ENCODE assay signal across 12 cellular contexts in the genomic region with DNA sequence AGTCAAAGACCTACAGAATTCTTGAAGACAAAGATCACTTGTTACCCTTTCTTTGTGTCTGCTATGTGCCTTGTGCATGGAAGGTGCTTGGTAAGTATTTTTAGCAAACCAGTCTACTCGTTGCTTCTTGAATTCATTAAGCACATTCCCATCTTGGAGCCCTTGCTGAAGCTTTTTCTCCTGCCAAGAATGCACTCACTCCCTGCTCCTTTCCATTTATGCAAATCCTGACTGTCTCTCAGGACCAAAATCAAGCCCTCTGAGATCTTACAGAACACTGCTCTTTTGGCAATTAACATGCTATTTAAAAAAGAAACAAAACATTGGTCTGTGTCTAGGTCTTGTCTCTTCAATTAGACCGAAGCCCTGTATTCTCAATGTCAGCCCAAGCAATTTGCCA.
DNase-seq lines count a peak whose midpoint lies in the region; ATAC-seq and TF ChIP-seq lines count a peak whose summit lies in the region.
"Had no signal": no experiment of that assay in that cellular context is flagged by ENCODE, and none has a peak within 500 bp of the region (broad histone marks: within the 10 kb centered on the region; RNA-seq: fewer than 3 reads in every experiment).

No MANE protein-coding gene starts in this region.

- no TSS peak for BruUV-seq in Caco-2 (replicated peaks; lab: Mats Ljungman, UMichigan)

- no peak for TF ChIP-seq RAD21 in SK-N-SH (IDR thresholded peaks at IDR 0.05; ENCODE audit: low read length)

- H3K4me3 Mint-ChIP-seq in Caco-2 (ENCODE audit: unreplicated experiment) = peak overlapping the region; percentile 23
- H3K4me3 Mint-ChIP-seq in activated CD8-positive, alpha-beta T cell treated with anti-CD3 and anti-CD28 coated beads, Interleukin-2, amount 10 ng/mL, durations not matched to agents 7 days and 5 days = no peak overlapping the region
- H3K4me3 Mint-ChIP-seq: naive B cell, WTC11 had no signal

- WGBS in SK-N-SH (ENCODE audit: low lambda C conversion rate) = 15% methylated on average over 2 of the region's 2 CpGs

- ATAC-seq in activated CD8-positive, alpha-beta T cell treated with anti-CD3 and anti-CD28 coated beads, Interleukin-2, amount 10 ng/mL, durations not matched to agents 7 days and 5 days = no peak
- no peak for ATAC-seq in HG03469 (IDR thresholded peaks at IDR 0.05; ENCODE audit: unreplicated experiment)
- ATAC-seq: GM12878, WTC11 had no signal

- H3K9me3 Mint-ChIP-seq in Caco-2 (ENCODE audit: unreplicated experiment) = no peaks in the 10 kb centered on the region
- no peaks in the 10 kb centered on the region for H3K9me3 Mint-ChIP-seq in activated CD8-positive, alpha-beta T cell treated with anti-CD3 and anti-CD28 coated beads, Interleukin-2, amount 10 ng/mL, durations not matched to agents 7 days and 5 days (ENCODE audit: insufficient read depth)
- H3K9me3 Mint-ChIP-seq: naive B cell, WTC11 had no signal

- H3K36me3 Mint-ChIP-seq in Caco-2 (ENCODE audit: insufficient read depth, unreplicated experiment) = no peaks in the 10 kb centered on the region
- H3K36me3 Mint-ChIP-seq in activated CD8-positive, alpha-beta T cell treated with anti-CD3 and anti-CD28 coated beads, Interleukin-2, amount 10 ng/mL, durations not matched to agents 7 days and 5 days (ENCODE audit: low read depth) = no peaks in the 10 kb centered on the region
- H3K36me3 Mint-ChIP-seq: naive B cell, WTC11 had no signal

- H3K9me2 ChIP-seq in SK-N-SH = no peaks in the 10 kb centered on the region

- H3K9ac ChIP-seq in SK-N-SH = peak overlapping the region; percentile 58

- no peaks in the 10 kb centered on the region for H3K79me2 ChIP-seq in SK-N-SH (ENCODE audit: insufficient read depth)

- TF ChIP-seq EP300 in SK-N-SH (IDR thresholded peaks at IDR 0.05; ENCODE audit: borderline replicate concordance in 1 of 2, low read depth in 1 of 2, low read length in 1 of 2) = peak; percentile 80 to 88

- POLR2A ChIA-PET in Caco-2 (lab: Charles Lee) (interaction anchor here (0.5 to 0.8 kb wide), 2 partner anchors 21 to 106 kb away, joined by 4 to 6 read pairs; a partner anchor contains a TSS), SK-N-SH (lab: Yijun Ruan, JAX) (no interaction called here)
- POLR2A ChIA-PET in activated CD8-positive, alpha-beta T cell treated with anti-CD3 and anti-CD28 coated beads, Interleukin-2, amount 10 ng/mL, durations not matched to agents 7 days and 5 days (lab: Charles Lee) = no interaction called here

- CTCF ChIA-PET in Caco-2 (lab: Charles Lee) = interaction anchor here (0.9 to 1.6 kb wide), 3 partner anchors 10 to 141 kb away, joined by 3 to 6 read pairs (median 4); no protein-coding TSS in a partner anchor
- CTCF ChIA-PET in SK-N-SH (lab: Yijun Ruan, JAX) = interaction anchor here (0.8 to 3.7 kb wide), 4 partner anchors 13 to 140 kb away, joined by 3 to 13 read pairs (median 8); no protein-coding TSS in a partner anchor
- CTCF ChIA-PET in activated CD8-positive, alpha-beta T cell treated with anti-CD3 and anti-CD28 coated beads, Interleukin-2, amount 10 ng/mL, durations not matched to agents 7 days and 5 days (lab: Charles Lee) = interaction anchor here (1.7 kb wide), 1 partner anchor 12 kb away, joined by 8 read pairs; no protein-coding TSS in a partner anchor

- H3K4me1 Mint-ChIP-seq in Caco-2 (ENCODE audit: low read depth, unreplicated experiment) = peaks cover 43% of the 10 kb centered on the region
- H3K4me1 Mint-ChIP-seq in activated CD8-positive, alpha-beta T cell treated with anti-CD3 and anti-CD28 coated beads, Interleukin-2, amount 10 ng/mL, durations not matched to agents 7 days and 5 days (ENCODE audit: low read depth) = peaks cover 2% of the 10 kb centered on the region

- H3K27me3 ChIP-seq in Caco-2 (replicated peaks; ENCODE audit: control insufficient read depth, insufficient read depth, low read length) (no peaks in the 10 kb centered on the region), SK-N-SH (ENCODE audit: insufficient read depth) (no peaks in the 10 kb centered on the region)

- H3K27ac Mint-ChIP-seq in Caco-2 (ENCODE audit: unreplicated experiment) = peak overlapping the region; percentile 49
- H3K27ac Mint-ChIP-seq in activated CD8-positive, alpha-beta T cell treated with anti-CD3 and anti-CD28 coated beads, Interleukin-2, amount 10 ng/mL, durations not matched to agents 7 days and 5 days = no peak overlapping the region
- H3K27ac Mint-ChIP-seq: WTC11 had no signal

- TF ChIP-seq CTCF in Caco-2 (IDR thresholded peaks at IDR 0.05; ENCODE audit: insufficient read depth in 1 of 2, low read depth in 1 of 2, low read length in 1 of 2, severe bottlenecking in 1 of 2, unreplicated experiment in 1 of 2) (no peak), SK-N-SH (IDR thresholded peaks at IDR 0.05) (no peak), fibroblast of mammary gland (conservative IDR thresholded peaks at IDR 0.05; ENCODE audit: control insufficient read depth, insufficient read depth, low read depth, low read length) (no peak)

- H3K4me3 ChIP-seq in Caco-2 (ENCODE audit: low read depth, low read length) (no peak overlapping the region), SK-N-SH (ENCODE audit: low read depth in 2 of 2, low read length in 1 of 2) (peak overlapping the region in 1 of 2 experiments; percentile 27; a peak in 1 of 4 replicates), fibroblast of mammary gland (ENCODE audit: control insufficient read depth, low read depth, low read length) (no peak overlapping the region)
- H3K4me3 ChIP-seq: GM12878 had no signal

- intact Hi-C loops in Caco-2 (cut with micrococcal nuclease; ENCODE audit: unreplicated experiment) (no loop called here), posterior cingulate gyrus (cut with DNase I) (no loop called here)

- no peaks in the 10 kb centered on the region for H3K36me3 ChIP-seq in Caco-2 (ENCODE audit: control insufficient read depth, insufficient read depth, low read length)
- H3K36me3 ChIP-seq in SK-N-SH (replicated peaks in 1 of 2; ENCODE audit: control insufficient read depth in 1 of 2, insufficient read depth in 2 of 2, low read length in 1 of 2) = no peaks in the 10 kb centered on the region

- H3K4me1 ChIP-seq in Caco-2 (peaks cover 65% of the 10 kb centered on the region), SK-N-SH (ENCODE audit: control insufficient read depth in 1 of 2, insufficient read depth in 2 of 2, low read depth in 1 of 2, low read length in 1 of 2) (peaks cover 35% of the 10 kb centered on the region in 2 experiments)

- no peak overlapping the region for H2AFZ ChIP-seq in SK-N-SH (ENCODE audit: low read depth)

- H3K4me2 ChIP-seq in SK-N-SH = peak overlapping the region; percentile 76

- H3F3A ChIP-seq in SK-N-SH (replicated peaks; ENCODE audit: insufficient read depth) = peaks cover 42% of the 10 kb centered on the region

- no peak for DNase-seq in Caco-2
- no peak for DNase-seq in SK-N-SH
- DNase-seq in fibroblast of mammary gland (ENCODE audit: low read depth) = peak; percentile 48
- peak; percentile 26 for DNase-seq in renal cortical epithelial cell (ENCODE audit: low read depth)
- no peak for DNase-seq in NCI-H1930 (lab: John Stamatoyannopoulos, UW)
- DNase-seq in activated CD8-positive, alpha-beta T cell treated with anti-CD3 and anti-CD28 coated beads, Interleukin-2, amount 10 ng/mL, durations not matched to agents 7 days and 5 days = no peak
- no peak for DNase-seq in posterior cingulate gyrus
- DNase-seq: naive B cell, NCI-H1436 treated with DMSO at 0.1 percent for 48 hours had no signal

- H3K27ac ChIP-seq in SK-N-SH (ENCODE audit: low read depth in 2 of 2, low read length in 1 of 2) = peak overlapping the region; percentile 90 to 96

- H4K20me1 ChIP-seq in SK-N-SH (ENCODE audit: insufficient read depth) = no peaks in the 10 kb centered on the region

- H3K9me3 ChIP-seq in Caco-2 (no peaks in the 10 kb centered on the region), SK-N-SH (no peaks in the 10 kb centered on the region)

- H3K27me3 Mint-ChIP-seq in Caco-2 (ENCODE audit: insufficient read depth, unreplicated experiment) = no peaks in the 10 kb centered on the region
- H3K27me3 Mint-ChIP-seq in activated CD8-positive, alpha-beta T cell treated with anti-CD3 and anti-CD28 coated beads, Interleukin-2, amount 10 ng/mL, durations not matched to agents 7 days and 5 days (ENCODE audit: low read depth) = no peaks in the 10 kb centered on the region
- H3K27me3 Mint-ChIP-seq: naive B cell had no signal

TF ChIP-seq in SK-N-SH, 30 proteins besides CTCF, POLR2A, EP300 and RAD21 (continues in another document):
- TF ChIP-seq, protein P1, sequence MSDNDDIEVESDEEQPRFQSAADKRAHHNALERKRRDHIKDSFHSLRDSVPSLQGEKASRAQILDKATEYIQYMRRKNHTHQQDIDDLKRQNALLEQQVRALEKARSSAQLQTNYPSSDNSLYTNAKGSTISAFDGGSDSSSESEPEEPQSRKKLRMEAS (IDR thresholded peaks at IDR 0.05; ENCODE audit: low read depth) = no peak
- TF ChIP-seq TEAD4 (IDR thresholded peaks at IDR 0.05; ENCODE audit: borderline replicate concordance, insufficient read depth) (peak; percentile 65; the same call in 1 of the 2 replicates), TAF1 (IDR thresholded peaks at IDR 0.05; ENCODE audit: borderline replicate concordance, low read depth, low read length) (no peak), GABPA (IDR thresholded peaks at IDR 0.05; ENCODE audit: low read depth) (no peak), SIN3A (IDR thresholded peaks at IDR 0.05; ENCODE audit: borderline replicate concordance, low read depth, low read length) (0 out of 2 replicates have a peak, but pooled peaks have one; percentile 34), FOSL2 (IDR thresholded peaks at IDR 0.05; ENCODE audit: borderline replicate concordance, low read depth) (no peak), JUND (IDR thresholded peaks at IDR 0.05) (peak; percentile 49; the same call in 1 of the 2 replicates), TCF12 (IDR thresholded peaks at IDR 0.05) (peak; percentile 93), RXRA (IDR thresholded peaks at IDR 0.05; ENCODE audit: borderline replicate concordance, low read depth) (peak; percentile 45; the same call in 1 of the 2 replicates)
- TF ChIP-seq, protein P2, sequence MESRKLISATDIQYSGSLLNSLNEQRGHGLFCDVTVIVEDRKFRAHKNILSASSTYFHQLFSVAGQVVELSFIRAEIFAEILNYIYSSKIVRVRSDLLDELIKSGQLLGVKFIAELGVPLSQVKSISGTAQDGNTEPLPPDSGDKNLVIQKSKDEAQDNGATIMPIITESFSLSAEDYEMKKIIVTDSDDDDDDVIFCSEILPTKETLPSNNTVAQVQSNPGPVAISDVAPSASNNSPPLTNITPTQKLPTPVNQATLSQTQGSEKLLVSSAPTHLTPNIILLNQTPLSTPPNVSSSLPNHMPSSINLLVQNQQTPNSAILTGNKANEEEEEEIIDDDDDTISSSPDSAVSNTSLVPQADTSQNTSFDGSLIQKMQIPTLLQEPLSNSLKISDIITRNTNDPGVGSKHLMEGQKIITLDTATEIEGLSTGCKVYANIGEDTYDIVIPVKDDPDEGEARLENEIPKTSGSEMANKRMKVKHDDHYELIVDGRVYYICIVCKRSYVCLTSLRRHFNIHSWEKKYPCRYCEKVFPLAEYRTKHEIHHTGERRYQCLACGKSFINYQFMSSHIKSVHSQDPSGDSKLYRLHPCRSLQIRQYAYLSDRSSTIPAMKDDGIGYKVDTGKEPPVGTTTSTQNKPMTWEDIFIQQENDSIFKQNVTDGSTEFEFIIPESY (IDR thresholded peaks at IDR 0.05; ENCODE audit: borderline replicate concordance, low read depth) = no peak

Comparison
In these comparisons a context has a peak if more than half of its experiments do, and no peak if none do; other contexts are left out.
1. DNase-seq: peak in fibroblast of mammary gland (single experiment) and renal cortical epithelial cell (single experiment); none in Caco-2 (0 of 2), SK-N-SH (single experiment), NCI-H1930 (0 of 2), activated CD8-positive, alpha-beta T cell treated with anti-CD3 and anti-CD28 coated beads, Interleukin-2, amount 10 ng/mL, durations not matched to agents 7 days and 5 days (single experiment) and posterior cingulate gyrus (0 of 10).